ENCODE assay signal across 8 cellular contexts in genomic region chr3:128068156-128068620, GRCh38. TPM values are rescaled to one million over a fixed set of nuclear protein-coding genes. Genes with fewer than 3 reads are reported as not detected.
DNase-seq lines count a peak whose midpoint lies in the region; ATAC-seq and TF ChIP-seq lines count a peak whose summit lies in the region.

No MANE protein-coding gene starts in this region.

- H3K36me3 ChIP-seq in heart right ventricle: peaks cover 7 to 100% (median 68%) of the 10 kb centered on the region in 9 donors

- no peaks in the 10 kb centered on the region for H3K9me3 ChIP-seq in heart right ventricle

- H3K27me3 Mint-ChIP-seq in activated CD4-positive, alpha-beta T cell treated with anti-CD3 and anti-CD28 coated beads, Interleukin-2, amount 10 ng/mL, durations not matched to agents 7 days and 5 days: no peaks in the 10 kb centered on the region
- no peaks in the 10 kb centered on the region for H3K27me3 Mint-ChIP-seq in stimulated activated naive CD8-positive, alpha-beta T cell treated with anti-CD3 and anti-CD28 coated beads, Interleukin-15, amount 100 ng/mL, for 72 hours

- intact Hi-C loops in heart right ventricle (cut with DNase I): no loop called here

- H3K36me3 Mint-ChIP-seq in activated CD4-positive, alpha-beta T cell treated with anti-CD3 and anti-CD28 coated beads, Interleukin-2, amount 10 ng/mL, durations not matched to agents 7 days and 5 days (ENCODE audit: low read depth): peaks cover 59% of the 10 kb centered on the region

- CTCF ChIA-PET in activated CD4-positive, alpha-beta T cell treated with anti-CD3 and anti-CD28 coated beads, Interleukin-2, amount 10 ng/mL, durations not matched to agents 7 days and 5 days (lab: Charles Lee): interaction anchor here (0.6 to 0.9 kb wide), 2 partner anchors 9 to 34 kb away, joined by 3 to 6 read pairs; no protein-coding TSS in a partner anchor

- peak; percentile 36 for DNase-seq in activated CD4-positive, alpha-beta T cell treated with anti-CD3 and anti-CD28 coated beads for 48 hours
- DNase-seq in activated CD4-positive, alpha-beta T cell treated with anti-CD3 and anti-CD28 coated beads for 1 hour: no peak
- DNase-seq in M059J (ENCODE audit: low read depth) (peak; percentile 64), heart right ventricle (no peak), KG1 (lab: John Stamatoyannopoulos, UW) (no peak)
- peak; percentile 49 for DNase-seq in activated CD4-positive, alpha-beta T cell treated with anti-CD3 and anti-CD28 coated beads, Interleukin-2, amount 10 ng/mL, durations not matched to agents 7 days and 5 days
- DNase-seq in stimulated activated naive CD8-positive, alpha-beta T cell treated with anti-CD3 and anti-CD28 coated beads, Interleukin-15, amount 100 ng/mL, for 72 hours: no peak

- H3K4me1 ChIP-seq in heart right ventricle: peaks cover 0 to 16% (median 2%) of the 10 kb centered on the region in 9 donors

- H3K4me3 ChIP-seq in heart right ventricle: no peak overlapping the region

- POLR2A ChIA-PET in activated CD4-positive, alpha-beta T cell treated with anti-CD3 and anti-CD28 coated beads, Interleukin-2, amount 10 ng/mL, durations not matched to agents 7 days and 5 days (lab: Charles Lee): no interaction called here

- TF ChIP-seq CTCF in heart right ventricle (IDR thresholded peaks at IDR 0.05): peak; percentile 28 to 63 (median 58)

- H3K27me3 ChIP-seq in heart right ventricle: no peaks in the 10 kb centered on the region

- no peaks in the 10 kb centered on the region for H3K4me1 Mint-ChIP-seq in activated CD4-positive, alpha-beta T cell treated with anti-CD3 and anti-CD28 coated beads, Interleukin-2, amount 10 ng/mL, durations not matched to agents 7 days and 5 days
- H3K4me1 Mint-ChIP-seq in stimulated activated naive CD8-positive, alpha-beta T cell treated with anti-CD3 and anti-CD28 coated beads, Interleukin-15, amount 100 ng/mL, for 72 hours: peaks cover 6% of the 10 kb centered on the region

- WGBS in heart right ventricle, 2 donors: 78 to 82% methylated on average over 8 of the region's 8 CpGs

- H3K27ac Mint-ChIP-seq in activated CD4-positive, alpha-beta T cell treated with anti-CD3 and anti-CD28 coated beads, Interleukin-2, amount 10 ng/mL, durations not matched to agents 7 days and 5 days: peak overlapping the region; percentile 41
- H3K27ac Mint-ChIP-seq in stimulated activated naive CD8-positive, alpha-beta T cell treated with anti-CD3 and anti-CD28 coated beads, Interleukin-15, amount 100 ng/mL, for 72 hours: peak overlapping the region in 1 of 2 donors; percentile 79

- no peaks in the 10 kb centered on the region for H3K9me3 Mint-ChIP-seq in activated CD4-positive, alpha-beta T cell treated with anti-CD3 and anti-CD28 coated beads, Interleukin-2, amount 10 ng/mL, durations not matched to agents 7 days and 5 days
- no peaks in the 10 kb centered on the region for H3K9me3 Mint-ChIP-seq in stimulated activated naive CD8-positive, alpha-beta T cell treated with anti-CD3 and anti-CD28 coated beads, Interleukin-15, amount 100 ng/mL, for 72 hours

- H3K4me3 Mint-ChIP-seq in activated CD4-positive, alpha-beta T cell treated with anti-CD3 and anti-CD28 coated beads, Interleukin-2, amount 10 ng/mL, durations not matched to agents 7 days and 5 days: no peak overlapping the region
- H3K4me3 Mint-ChIP-seq in stimulated activated naive CD8-positive, alpha-beta T cell treated with anti-CD3 and anti-CD28 coated beads, Interleukin-15, amount 100 ng/mL, for 72 hours: no peak overlapping the region

- ATAC-seq in heart right ventricle (peak in 5 of 8 donors; percentile 23 to 43 (median 28)), GM21723 (IDR thresholded peaks at IDR 0.05; ENCODE audit: unreplicated experiment) (no peak)
- peak; percentile 54 for ATAC-seq in stimulated activated naive CD8-positive, alpha-beta T cell treated with anti-CD3 and anti-CD28 coated beads, Interleukin-15, amount 100 ng/mL, for 72 hours

- no peak overlapping the region for H3K27ac ChIP-seq in heart right ventricle

RNA-seq across cellular contexts. Expression of gene SEC61A1, which starts 16.0 kb away (rescaled TPM):
- 469 and 512 TPM in 2 replicates for total RNA-seq in M059J (2014; rRNA removed; shearing (Covaris generic))
- 100 to 1,000 TPM; 159 to 167 TPM for total RNA-seq in activated CD4-positive, alpha-beta T cell treated with anti-CD3 and anti-CD28 coated beads, Interleukin-2, amount 10 ng/mL, durations not matched to agents 7 days and 5 days
- total RNA-seq in heart right ventricle: 100 to 1,000 TPM in 1 of 10 donors, 10 to 100 TPM in 9; 54.8 to 111 (median 62.1) TPM
- polyA plus RNA-seq in heart right ventricle: 100 to 1,000 TPM in 1 of 2 donors, 10 to 100 TPM in 1; 41.0 to 131 TPM

RNA-seq across cellular contexts. Expression of gene RUVBL1, which starts 55.4 kb away (rescaled TPM):
- total RNA-seq in M059J (2014; rRNA removed; shearing (Covaris generic)): 93.9 and 127 TPM in 2 replicates
- total RNA-seq in activated CD4-positive, alpha-beta T cell treated with anti-CD3 and anti-CD28 coated beads, Interleukin-2, amount 10 ng/mL, durations not matched to agents 7 days and 5 days: 10 to 100 TPM; 58.3 to 58.7 TPM
- 10 to 100 TPM; 23.5 to 34.4 (median 25.6) TPM for total RNA-seq in heart right ventricle
- 10 to 100 TPM in 1 of 2 donors, 1 to 10 TPM in 1; 9.4 to 38.5 TPM for polyA plus RNA-seq in heart right ventricle

Comparison
In these comparisons a context has a peak if more than half of its experiments do, and no peak if none do; other contexts are left out.
1. DNase-seq: peak in activated CD4-positive, alpha-beta T cell treated with anti-CD3 and anti-CD28 coated beads for 48 hours (single experiment), M059J (single experiment) and activated CD4-positive, alpha-beta T cell treated with anti-CD3 and anti-CD28 coated beads, Interleukin-2, amount 10 ng/mL, durations not matched to agents 7 days and 5 days (single experiment); none in activated CD4-positive, alpha-beta T cell treated with anti-CD3 and anti-CD28 coated beads for 1 hour (single experiment), heart right ventricle (0 of 2), stimulated activated naive CD8-positive, alpha-beta T cell treated with anti-CD3 and anti-CD28 coated beads, Interleukin-15, amount 100 ng/mL, for 72 hours (0 of 2) and KG1 (single experiment).